Comparison of ENCODE assay signal across 28 cellular contexts in the genomic region with DNA sequence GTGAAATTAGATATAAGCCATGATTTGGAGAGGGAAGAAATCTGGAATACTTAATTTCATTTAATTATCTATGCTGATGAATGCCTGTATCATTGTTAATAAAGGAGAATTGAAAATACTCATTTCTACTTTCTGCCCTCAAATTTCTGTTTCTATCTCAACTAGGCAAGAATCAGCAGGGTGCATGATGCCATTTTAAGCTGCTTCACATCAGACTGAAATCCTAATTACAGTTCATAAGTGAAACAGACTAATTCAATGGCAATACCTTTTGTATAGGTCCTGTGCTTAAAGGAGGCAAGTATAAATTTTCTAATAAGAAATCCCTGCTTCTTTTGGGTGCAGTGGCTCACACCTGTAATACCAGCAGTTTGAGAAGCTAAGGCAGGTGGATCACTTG. TPM values are rescaled to one million over a fixed set of nuclear protein-coding genes. Genes with fewer than 3 reads are reported as not detected.
"Had no signal": no experiment of that assay in that cellular context is flagged by ENCODE, and none has a peak within 500 bp of the region (broad histone marks: within the 10 kb centered on the region; RNA-seq: fewer than 3 reads in every experiment).

No MANE protein-coding gene starts in this region.

- H3K27me3 Mint-ChIP-seq: activated naive CD4-positive, alpha-beta T cell treated with anti-CD3 and anti-CD28 coated beads, Interleukin-2, amount 50 U/mL, for 24 hours had no signal

- ATAC-seq: activated CD4-positive, CD25-positive, alpha-beta regulatory T cell treated with anti-CD3 and anti-CD28 coated beads, Interleukin-2, amount 50 U/mL, for 24 hours; activated CD8-positive, alpha-beta T cell treated with anti-CD3 and anti-CD28 coated beads, Interleukin-2, amount 10 ng/mL, durations not matched to agents 7 days and 5 days; body of pancreas; PC-3 had no signal

- H3K4me1 ChIP-seq: ascending aorta, body of pancreas had no signal

- H3K27ac ChIP-seq: ascending aorta, body of pancreas, coronary artery had no signal

- H3K36me3 ChIP-seq: MG63 had no signal

- H3K4me3 ChIP-seq: ascending aorta, body of pancreas, coronary artery, MG63 had no signal

- DNase-seq: activated CD4-positive, alpha-beta T cell treated with anti-CD3 and anti-CD28 coated beads for 4 hours; activated CD4-positive, alpha-beta T cell treated with anti-CD3 and anti-CD28 coated beads, Interleukin-2, amount 50 U/mL, for 4 hours; activated CD8-positive, alpha-beta memory T cell treated with anti-CD3 and anti-CD28 coated beads, Interleukin-2, amount 50 U/mL, for 48 hours; activated CD8-positive, alpha-beta T cell treated with anti-CD3 and anti-CD28 coated beads, Interleukin-2, amount 10 ng/mL, durations not matched to agents 7 days and 5 days; activated effector memory CD4-positive, alpha-beta T cell treated with Interleukin-2 at 50 U/mL for 16 hours; activated naive CD4-positive, alpha-beta T cell; activated T-cell treated with anti-CD3 and anti-CD28 coated beads, Interleukin-2, amount 50 U/mL, for 1 hour; amniotic stem cell; body of pancreas; central memory CD4-positive, alpha-beta T cell; MG63; NCI-H1105; NCI-H1436; NCI-H187; NCI-H2081; NCI-H510A treated with DMSO at 0.1 percent for 48 hours; NCI-H69; PC-3; SHP77 had no signal

- H3K27me3 ChIP-seq: ascending aorta, body of pancreas, MG63 had no signal

- H3K4me1 Mint-ChIP-seq: activated naive CD4-positive, alpha-beta T cell treated with anti-CD3 and anti-CD28 coated beads, Interleukin-2, amount 50 U/mL, for 24 hours had no signal

- H3K27ac Mint-ChIP-seq: activated CD8-positive, alpha-beta T cell treated with anti-CD3 and anti-CD28 coated beads, Interleukin-2, amount 10 ng/mL, durations not matched to agents 7 days and 5 days; activated naive CD4-positive, alpha-beta T cell treated with anti-CD3 and anti-CD28 coated beads, Interleukin-2, amount 50 U/mL, for 24 hours; activated T-helper 1 cell treated with anti-CD3 and anti-CD28 coated beads, Interleukin-12 subunit alpha, Interleukin-12 subunit beta, Interleukin-2, Interleukin-4 antibody, amounts not matched to agents 30 ng/mL and 10 ng/mL and 1 ng/mL, durations not matched to agents 14 hours and 24 hours and 36 hours; T-helper 1 cell treated with Interleukin-12 subunit alpha and Interleukin-12 subunit beta and Interleukin-4 antibody, amounts not matched to agents 30 μg/mL and 1 μg/mL, for 36 hours had no signal

- H3K9me3 ChIP-seq: ascending aorta, body of pancreas, MG63 had no signal

- H3K9me3 Mint-ChIP-seq: activated naive CD4-positive, alpha-beta T cell treated with anti-CD3 and anti-CD28 coated beads, Interleukin-2, amount 50 U/mL, for 24 hours; activated T-helper 1 cell treated with anti-CD3 and anti-CD28 coated beads, Interleukin-12 subunit alpha, Interleukin-12 subunit beta, Interleukin-2, Interleukin-4 antibody, amounts not matched to agents 30 ng/mL and 10 ng/mL and 1 ng/mL, durations not matched to agents 14 hours and 24 hours and 36 hours had no signal

- H3K4me3 Mint-ChIP-seq: activated CD8-positive, alpha-beta T cell treated with anti-CD3 and anti-CD28 coated beads, Interleukin-2, amount 10 ng/mL, durations not matched to agents 7 days and 5 days; activated naive CD4-positive, alpha-beta T cell treated with anti-CD3 and anti-CD28 coated beads, Interleukin-2, amount 50 U/mL, for 24 hours; activated T-helper 1 cell treated with anti-CD3 and anti-CD28 coated beads, Interleukin-12 subunit alpha, Interleukin-12 subunit beta, Interleukin-2, Interleukin-4 antibody, amounts not matched to agents 30 ng/mL and 10 ng/mL and 1 ng/mL, durations not matched to agents 14 hours and 24 hours and 36 hours; T-helper 1 cell treated with Interleukin-12 subunit alpha and Interleukin-12 subunit beta and Interleukin-4 antibody, amounts not matched to agents 30 μg/mL and 1 μg/mL, for 36 hours had no signal

RNA-seq across cellular contexts. Expression of gene TAL2, which starts 22.3 kb away (rescaled TPM):
- total RNA-seq: ascending aorta, body of pancreas, bronchial epithelial cell, chondrocyte, PC-3, SK-MEL-5 had no signal
